ENCODE assay signal across 19 cellular contexts in the genomic region with DNA sequence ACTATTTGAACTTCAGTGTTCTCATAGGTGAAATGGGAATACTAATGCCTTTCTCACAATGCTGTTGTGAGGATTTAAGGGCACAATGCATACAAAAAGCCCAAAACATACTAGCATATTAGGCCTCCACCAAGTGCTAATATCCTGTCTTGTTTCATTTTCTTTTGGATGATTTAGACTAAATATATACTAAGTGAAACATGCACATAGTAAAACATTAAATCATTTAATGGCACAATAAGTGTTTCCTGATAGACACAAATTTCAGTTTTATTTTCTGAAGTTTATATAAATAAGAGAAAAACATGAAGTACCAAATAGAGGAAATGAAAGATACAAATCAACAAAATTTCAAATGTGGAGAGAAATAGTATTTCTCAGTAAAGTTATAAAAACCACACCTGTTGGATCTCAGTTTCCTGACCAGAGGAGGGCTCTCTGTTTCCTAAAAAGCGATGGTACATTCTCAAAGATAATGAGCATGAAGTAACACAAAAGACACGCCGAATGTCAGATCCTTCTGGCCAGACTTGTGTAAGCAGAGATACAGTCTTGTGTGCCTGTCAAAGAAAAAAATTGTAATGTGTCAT. TPM values are rescaled to one million over a fixed set of nuclear protein-coding genes. Genes with fewer than 3 reads are reported as not detected.
DNase-seq lines count a peak whose midpoint lies in the region; ATAC-seq and TF ChIP-seq lines count a peak whose summit lies in the region.
"Had no signal": no experiment of that assay in that cellular context is flagged by ENCODE, and none has a peak within 500 bp of the region (broad histone marks: within the 10 kb centered on the region; RNA-seq: fewer than 3 reads in every experiment).

No MANE protein-coding gene starts in this region.

- no peaks in the 10 kb centered on the region for H3K4me1 Mint-ChIP-seq in Caco-2 (ENCODE audit: low read depth, unreplicated experiment)
- H3K4me1 Mint-ChIP-seq in immature natural killer cell, result no peaks in the 10 kb centered on the region

- intact Hi-C loops in Caco-2 (cut with micrococcal nuclease; ENCODE audit: unreplicated experiment), result no loop called here

- no TSS peak for BruUV-seq in Caco-2 (replicated peaks; lab: Mats Ljungman, UMichigan)

- ATAC-seq in GM18858 (IDR thresholded peaks at IDR 0.05; ENCODE audit: unreplicated experiment), result peak; percentile 66
- ATAC-seq in GM19468 (IDR thresholded peaks at IDR 0.05; ENCODE audit: extremely low read depth, unreplicated experiment), result peak; percentile 42
- peak; percentile 66 for ATAC-seq in HG02798 (IDR thresholded peaks at IDR 0.05; ENCODE audit: poor library complexity, unreplicated experiment)
- peak; percentile 76 for ATAC-seq in HG03354 (IDR thresholded peaks at IDR 0.05; ENCODE audit: poor library complexity, severe bottlenecking, unreplicated experiment)
- no peak for ATAC-seq in left lobe of liver
- ATAC-seq: natural killer cell treated with Interleukin-12 subunit alpha and Interleukin-12 subunit beta and Interleukin-15 and Interleukin-18, amount 100 ng/mL, for 72 hours had no signal

- H3K27ac Mint-ChIP-seq in Caco-2 (ENCODE audit: unreplicated experiment), result no peak overlapping the region
- no peak overlapping the region for H3K27ac Mint-ChIP-seq in immature natural killer cell
- H3K27ac Mint-ChIP-seq: natural killer cell treated with Interleukin-12 subunit alpha and Interleukin-12 subunit beta and Interleukin-15 and Interleukin-18, amount 100 ng/mL, for 72 hours had no signal

- H3K27me3 Mint-ChIP-seq in Caco-2 (ENCODE audit: insufficient read depth, unreplicated experiment) (peaks cover 5% of the 10 kb centered on the region), immature natural killer cell (ENCODE audit: low read depth in 3 of 3) (peaks cover 0 to 1% (median 0%) of the 10 kb centered on the region in 3 donors)
- H3K27me3 Mint-ChIP-seq: natural killer cell treated with Interleukin-12 subunit alpha and Interleukin-12 subunit beta and Interleukin-15 and Interleukin-18, amount 100 ng/mL, for 72 hours had no signal

- H3K4me1 ChIP-seq in Caco-2, result no peaks in the 10 kb centered on the region
- H3K4me1 ChIP-seq: BLaER1 treated with 17β-estradiol and CSF1 and Interleukin-3, amounts not matched to agents 10 nM and 100 nM; Peyer's patch; prostate gland had no signal

- CTCF ChIA-PET in Caco-2 (lab: Charles Lee), result no interaction called here

- H3K4me3 Mint-ChIP-seq in Caco-2 (ENCODE audit: unreplicated experiment) (no peak overlapping the region), immature natural killer cell (no peak overlapping the region)
- H3K4me3 Mint-ChIP-seq: natural killer cell treated with Interleukin-12 subunit alpha and Interleukin-12 subunit beta and Interleukin-15 and Interleukin-18, amount 100 ng/mL, for 72 hours had no signal

- DNase-seq in Caco-2, result no peak
- DNase-seq in left lobe of liver (ENCODE audit: low spot score), result no peak
- DNase-seq in immature natural killer cell, result no peak
- no peak for DNase-seq in activated gamma-delta T cell treated with Interleukin-2 at 50 U/mL for 16 hours
- DNase-seq: activated CD4-positive, CD25-positive, alpha-beta regulatory T cell treated with anti-CD3 and anti-CD28 coated beads, Interleukin-2, amount 50 U/mL, for 72 hours; DMS153; foreskin melanocyte; NCI-H1105 treated with DMSO at 0.1 percent for 48 hours; Peyer's patch; small intestine; stimulated activated CD4-positive, alpha-beta T cell treated with anti-CD3 and anti-CD28 coated beads, Interleukin-4, amount 100 ng/mL, for 1 hour had no signal

- POLR2A ChIA-PET in Caco-2 (lab: Charles Lee), result no interaction called here

- no peaks in the 10 kb centered on the region for H3K9me3 ChIP-seq in Caco-2
- H3K9me3 ChIP-seq: BLaER1 treated with 17β-estradiol and CSF1 and Interleukin-3, amounts not matched to agents 10 nM and 100 nM; Peyer's patch; prostate gland had no signal

- TF ChIP-seq CTCF in Caco-2 (IDR thresholded peaks at IDR 0.05; ENCODE audit: insufficient read depth in 1 of 2, low read depth in 1 of 2, low read length in 1 of 2, severe bottlenecking in 1 of 2, unreplicated experiment in 1 of 2), result no peak

- no peak overlapping the region for H3K4me3 ChIP-seq in Caco-2 (ENCODE audit: low read depth, low read length)
- H3K4me3 ChIP-seq: BLaER1 treated with 17β-estradiol and CSF1 and Interleukin-3, amounts not matched to agents 10 nM and 100 nM; Peyer's patch; prostate gland; SK-N-MC had no signal

- H3K9me3 Mint-ChIP-seq in Caco-2 (ENCODE audit: unreplicated experiment) (no peaks in the 10 kb centered on the region), immature natural killer cell (no peaks in the 10 kb centered on the region)
- H3K9me3 Mint-ChIP-seq: natural killer cell treated with Interleukin-12 subunit alpha and Interleukin-12 subunit beta and Interleukin-15 and Interleukin-18, amount 100 ng/mL, for 72 hours had no signal

- no peaks in the 10 kb centered on the region for H3K36me3 ChIP-seq in Caco-2 (ENCODE audit: control insufficient read depth, insufficient read depth, low read length)
- H3K36me3 ChIP-seq: prostate gland had no signal

- no peaks in the 10 kb centered on the region for H3K36me3 Mint-ChIP-seq in Caco-2 (ENCODE audit: insufficient read depth, unreplicated experiment)
- peaks cover 29 to 48% (median 46%) of the 10 kb centered on the region in 3 donors for H3K36me3 Mint-ChIP-seq in immature natural killer cell

- no peaks in the 10 kb centered on the region for H3K27me3 ChIP-seq in Caco-2 (replicated peaks; ENCODE audit: control insufficient read depth, insufficient read depth, low read length)
- H3K27me3 ChIP-seq: BLaER1 treated with 17β-estradiol and CSF1 and Interleukin-3, amounts not matched to agents 10 nM and 100 nM; Peyer's patch had no signal

RNA-seq across cellular contexts. Expression of a gene that starts 25.1 kb away (rescaled TPM):
- total RNA-seq in Caco-2 (2022) (0.70 TPM in 2 replicates), left lobe of liver (4.3 TPM)
- 10 to 100 TPM; 17.7 to 31.8 (median 20.1) TPM for polyA plus RNA-seq in immature natural killer cell
